In the genomic region with DNA sequence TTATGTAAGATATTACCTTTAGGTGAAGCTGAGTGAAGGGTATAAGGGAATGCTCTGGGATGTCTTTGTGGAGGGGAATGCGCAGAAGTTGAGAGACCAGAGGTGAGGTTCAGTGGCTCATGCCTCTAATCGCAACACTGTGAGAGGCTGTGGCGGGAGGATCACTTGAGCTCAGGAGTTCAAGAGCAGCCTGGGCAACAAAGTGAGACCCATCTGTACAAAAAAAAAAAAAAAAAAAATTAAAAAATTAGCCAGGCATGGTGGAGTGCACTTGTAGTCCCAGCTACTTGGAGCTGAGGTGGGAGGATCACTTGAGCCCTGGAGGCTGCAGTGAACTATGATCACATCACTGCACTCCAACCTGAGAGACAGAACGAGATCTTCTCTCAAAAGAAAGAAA, we compare ENCODE assay signal across 18 cellular contexts. TPM values are rescaled to one million over a fixed set of nuclear protein-coding genes. Genes with fewer than 3 reads are reported as not detected.
DNase-seq lines count a peak whose midpoint lies in the region; ATAC-seq and TF ChIP-seq lines count a peak whose summit lies in the region.
"Had no signal": no experiment of that assay in that cellular context is flagged by ENCODE, and none has a peak within 500 bp of the region (broad histone marks: within the 10 kb centered on the region; RNA-seq: fewer than 3 reads in every experiment).

No MANE protein-coding gene starts in this region.

- peak overlapping the region; percentile 77 for H3K27ac Mint-ChIP-seq in glutamatergic neuron (ENCODE audit: unreplicated experiment)
- peak overlapping the region; percentile 55 for H3K27ac Mint-ChIP-seq in stimulated activated memory B cell treated with anti-CD40 and anti-IgM and Interleukin-4, amounts not matched to agents 10 μg/mL and 1 μg/mL and 100 μg/mL, for 72 hours

- H3K9me3 Mint-ChIP-seq in glutamatergic neuron (ENCODE audit: unreplicated experiment): peaks cover 19% of the 10 kb centered on the region
- no peaks in the 10 kb centered on the region for H3K9me3 Mint-ChIP-seq in stimulated activated memory B cell treated with anti-CD40 and anti-IgM and Interleukin-4, amounts not matched to agents 10 μg/mL and 1 μg/mL and 100 μg/mL, for 72 hours
- H3K9me3 Mint-ChIP-seq: CD4-positive, CD25-positive, alpha-beta regulatory T cell had no signal

- no peak overlapping the region for H3K9ac ChIP-seq in PC-3 (ENCODE audit: low read length)
- H3K9ac ChIP-seq: SK-N-SH had no signal

- no peaks in the 10 kb centered on the region for H3F3A ChIP-seq in PC-3 (ENCODE audit: low read length, unreplicated experiment)

- H3K4me3 Mint-ChIP-seq in glutamatergic neuron (ENCODE audit: unreplicated experiment): peak overlapping the region; percentile 1
- no peak overlapping the region for H3K4me3 Mint-ChIP-seq in stimulated activated memory B cell treated with anti-CD40 and anti-IgM and Interleukin-4, amounts not matched to agents 10 μg/mL and 1 μg/mL and 100 μg/mL, for 72 hours
- H3K4me3 Mint-ChIP-seq: CD4-positive, CD25-positive, alpha-beta regulatory T cell had no signal

- POLR2A ChIA-PET in PC-3 (lab: Charles Lee; ENCODE audit: unreplicated experiment): no interaction called here

- no peak overlapping the region for H2AFZ ChIP-seq in PC-3 (ENCODE audit: low read length)

- no peaks in the 10 kb centered on the region for H3K79me2 ChIP-seq in PC-3 (ENCODE audit: low read length)

- no peak for ATAC-seq in PC-3
- no peak for ATAC-seq in stimulated activated memory B cell treated with anti-CD40 and anti-IgM and Interleukin-4, amounts not matched to agents 10 μg/mL and 1 μg/mL and 100 μg/mL, for 72 hours
- ATAC-seq: Panc1 had no signal

- no peaks in the 10 kb centered on the region for H4K20me1 ChIP-seq in PC-3 (ENCODE audit: low read length)

- CTCF ChIA-PET in PC-3 (lab: Charles Lee): interaction anchor here (0.7 kb wide), 1 partner anchor 60 kb away, joined by 16 read pairs; no protein-coding TSS in a partner anchor

- no peak overlapping the region for H3K4me3 ChIP-seq in PC-3 (ENCODE audit: low read length)

- TF ChIP-seq CTCF in PC-3 (conservative IDR thresholded peaks at IDR 0.05; ENCODE audit: low read depth, low read length) (no peak), glutamatergic neuron (IDR thresholded peaks at IDR 0.05; ENCODE audit: partially characterized antibody, unreplicated experiment) (no peak), GM13977 (IDR thresholded peaks at IDR 0.05; ENCODE audit: extremely low read depth, insufficient read depth, missing control alignments) (no peak)

- no peaks in the 10 kb centered on the region for H3K9me3 ChIP-seq in PC-3 (ENCODE audit: low read length)
- H3K9me3 ChIP-seq: SK-N-SH had no signal

- H3K36me3 Mint-ChIP-seq in glutamatergic neuron (ENCODE audit: unreplicated experiment): no peaks in the 10 kb centered on the region
- H3K36me3 Mint-ChIP-seq in stimulated activated memory B cell treated with anti-CD40 and anti-IgM and Interleukin-4, amounts not matched to agents 10 μg/mL and 1 μg/mL and 100 μg/mL, for 72 hours: no peaks in the 10 kb centered on the region
- H3K36me3 Mint-ChIP-seq: CD4-positive, CD25-positive, alpha-beta regulatory T cell had no signal

- H3K4me1 Mint-ChIP-seq in glutamatergic neuron (ENCODE audit: low read depth, unreplicated experiment): peaks cover 51% of the 10 kb centered on the region
- peaks cover 26% of the 10 kb centered on the region for H3K4me1 Mint-ChIP-seq in stimulated activated memory B cell treated with anti-CD40 and anti-IgM and Interleukin-4, amounts not matched to agents 10 μg/mL and 1 μg/mL and 100 μg/mL, for 72 hours
- H3K4me1 Mint-ChIP-seq: CD4-positive, CD25-positive, alpha-beta regulatory T cell had no signal

- H3K27me3 ChIP-seq in PC-3 (ENCODE audit: low read length): no peaks in the 10 kb centered on the region

- intact Hi-C loops in PC-3 (cut with micrococcal nuclease): no loop called here

- H3K36me3 ChIP-seq in PC-3 (ENCODE audit: low read depth, low read length): no peaks in the 10 kb centered on the region

- H3K27me3 Mint-ChIP-seq in glutamatergic neuron (ENCODE audit: unreplicated experiment): peaks cover 7% of the 10 kb centered on the region
- no peaks in the 10 kb centered on the region for H3K27me3 Mint-ChIP-seq in stimulated activated memory B cell treated with anti-CD40 and anti-IgM and Interleukin-4, amounts not matched to agents 10 μg/mL and 1 μg/mL and 100 μg/mL, for 72 hours

- peak; percentile 56 for DNase-seq in DMS79 (lab: John Stamatoyannopoulos, UW)
- DNase-seq in PC-3: no peak
- no peak for DNase-seq in glutamatergic neuron
- DNase-seq in GM13977 (ENCODE audit: low spot score): no peak
- no peak for DNase-seq in anterior cingulate cortex (lab: John Stamatoyannopoulos, UW)
- DNase-seq in LoVo (ENCODE audit: low spot score): no peak
- DNase-seq: CD4-positive, CD25-positive, alpha-beta regulatory T cell; HCEC 1CT; MV-4-11; NCI-H1417; NCI-H1930; NCI-H510A; NCI-H82; Right ventricle myocardium superior; SK-N-SH had no signal

- no peak overlapping the region for H3K4me2 ChIP-seq in PC-3 (ENCODE audit: low read length)
- H3K4me2 ChIP-seq: SK-N-SH had no signal

- in situ Hi-C loops in GM13977 (cut with MboI; ENCODE audit: low pct_unique_long_range_greater_than_20kb, low sequenced_read_pairs, unreplicated experiment): no loop called here

- H3K9me2 ChIP-seq in PC-3 (replicated peaks; ENCODE audit: low read length): no peaks in the 10 kb centered on the region
- H3K9me2 ChIP-seq: SK-N-SH had no signal

- peak overlapping the region; percentile 97; the same call in 1 of the 2 replicates for H3K27ac ChIP-seq in PC-3 (ENCODE audit: low read length)
- H3K27ac ChIP-seq: HL-60 had no signal

- peaks cover 12% of the 10 kb centered on the region; the same call in 1 of the 2 replicates for H3K4me1 ChIP-seq in PC-3 (ENCODE audit: insufficient read depth, low read length)

- BruUV-seq in PC-3 (replicated peaks; lab: Mats Ljungman, UMichigan): no TSS peak

RNA-seq across cellular contexts. Expression of a gene that starts 57.3 kb away (rescaled TPM):
- total RNA-seq in PC-3 (2014; rRNA removed) (82.2 and 117 TPM in 2 replicates), glutamatergic neuron (ENCODE audit: unreplicated experiment) (79.9 TPM)
